8 cellular contexts compared by ENCODE assay signal in the genomic region with DNA sequence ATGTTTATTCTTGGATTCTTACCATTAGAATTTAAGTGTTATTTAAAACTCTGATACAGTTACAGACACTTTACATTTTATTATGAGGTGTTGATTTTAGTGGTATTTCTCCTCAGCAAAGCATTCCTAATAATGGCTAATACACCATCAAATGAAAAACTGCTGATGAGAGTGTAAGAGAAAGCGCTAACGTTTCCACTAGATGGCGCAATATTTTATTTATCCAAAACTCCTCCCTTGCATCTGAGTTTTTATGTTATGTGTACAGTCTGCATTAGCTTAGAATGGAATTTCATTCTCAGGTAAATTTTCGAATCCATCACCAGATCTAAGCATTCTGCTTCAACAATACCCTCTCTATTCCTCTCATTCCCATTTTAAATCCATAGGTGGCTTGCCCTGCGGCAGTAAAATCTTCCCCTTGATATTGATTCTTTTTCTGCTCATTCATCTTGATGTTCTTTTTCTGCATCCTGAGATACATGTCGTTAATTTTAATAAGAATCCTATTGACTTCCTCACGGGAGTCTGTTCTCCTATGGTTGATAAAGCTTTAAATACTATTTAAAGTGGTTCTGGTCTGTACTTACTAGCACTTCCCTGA. TPM values are rescaled to one million over a fixed set of nuclear protein-coding genes. Genes with fewer than 3 reads are reported as not detected.
DNase-seq lines count a peak whose midpoint lies in the region; ATAC-seq, FAIRE-seq and TF ChIP-seq lines count a peak whose summit lies in the region.

No MANE protein-coding gene starts in this region.

- intact Hi-C loops in heart right ventricle (cut with DNase I) = loop anchor here in 4 of 10 donors (1.0 to 10.0 kb wide), 4 partner anchors 17 to 285 kb away; a partner anchor contains a TSS

- H3K27me3 ChIP-seq in heart right ventricle (no peaks in the 10 kb centered on the region), small intestine (ENCODE audit: control insufficient read depth in 2 of 2, insufficient read depth in 2 of 2, low read length in 2 of 2) (no peaks in the 10 kb centered on the region), MG63 (no peaks in the 10 kb centered on the region)

- DNase-seq in AG08395 (ENCODE audit: low spot score) (peak; percentile 50), GM12892 (ENCODE audit: insufficient read length) (no peak), NCI-H1105 treated with DMSO at 0.1 percent for 48 hours (lab: John Stamatoyannopoulos, UW) (peak; percentile 70), heart right ventricle (peak in 1 of 2 donors; percentile 11), small intestine (peak; percentile 55), MG63 (no peak)

- TF ChIP-seq CTCF in VCaP (conservative IDR thresholded peaks at IDR 0.05) (peak; percentile 79), heart right ventricle (IDR thresholded peaks at IDR 0.05) (peak; percentile 31 to 82 (median 72))

- ATAC-seq in HG02763 (IDR thresholded peaks at IDR 0.05; ENCODE audit: unreplicated experiment) (peak; percentile 74), heart right ventricle (peak in 5 of 8 donors; percentile 50 to 79 (median 73))

- H3K4me1 ChIP-seq in heart right ventricle = peaks cover 0 to 4% (median 0%) of the 10 kb centered on the region in 9 donors
- H3K4me1 ChIP-seq in small intestine (ENCODE audit: control insufficient read depth in 2 of 2, insufficient read depth in 1 of 2, low read depth in 1 of 2, low read length in 1 of 2) = no peaks in the 10 kb centered on the region

- H3K4me3 ChIP-seq in heart right ventricle (no peak overlapping the region), small intestine (ENCODE audit: low read depth in 1 of 2, low read length in 2 of 2) (no peak overlapping the region), MG63 (no peak overlapping the region)

- H3K9me3 ChIP-seq in heart right ventricle (no peaks in the 10 kb centered on the region), small intestine (ENCODE audit: control insufficient read depth, low read depth) (no peaks in the 10 kb centered on the region), MG63 (no peaks in the 10 kb centered on the region)

- TF ChIP-seq POLR2A in GM12892 (IDR thresholded peaks at IDR 0.05; ENCODE audit: low read depth, low read length) = no peak

- H3K36me3 ChIP-seq in heart right ventricle (no peaks in the 10 kb centered on the region), small intestine (ENCODE audit: control insufficient read depth in 2 of 2, insufficient read depth in 2 of 2, low read length in 2 of 2) (no peaks in the 10 kb centered on the region), MG63 (no peaks in the 10 kb centered on the region)

- FAIRE-seq in GM12892 (lab: Jason Lieb, UNC) (peak; percentile 88), small intestine (lab: Jason Lieb, UNC) (peak; percentile 91)

- 13% methylated on average over 7 of the region's 7 CpGs for WGBS in heart right ventricle, 2 donors
- 12 to 19% (median 13%) methylated on average over 7 of the region's 7 CpGs for WGBS in small intestine, 3 donors

- H3K27ac ChIP-seq in VCaP (peak overlapping the region; percentile 10; the same call in 1 of the 2 replicates), heart right ventricle (no peak overlapping the region), small intestine (ENCODE audit: low read depth in 1 of 2, low read length in 1 of 2) (no peak overlapping the region)

RNA-seq across cellular contexts. Expression of a gene that starts 53.9 kb away (rescaled TPM):
- polyA plus RNA-seq in GM12892 (2012; ENCODE audit: missing spikeins) = 58.2 TPM
- 10 to 100 TPM; 39.8 to 55.3 (median 44.3) TPM for total RNA-seq in heart right ventricle
- polyA plus RNA-seq in heart right ventricle (10 to 100 TPM; 39.7 to 40.3 TPM), small intestine (10 to 100 TPM; 26.6 to 31.4 (median 29.2) TPM)
- total RNA-seq in MG63 (2014; rRNA removed; shearing (Covaris generic); ENCODE audit: low replicate concordance) = 75.7 and 79.7 TPM in 2 replicates

RNA-seq across cellular contexts. Expression of a gene that starts 54.1 kb away (rescaled TPM):
- polyA plus RNA-seq in GM12892 (2012; ENCODE audit: missing spikeins) = 3.7 TPM
- 1 to 10 TPM in 7 of 10 donors, under 1 TPM in 3; 0.57 to 2.0 (median 1.7) TPM for total RNA-seq in heart right ventricle
- polyA plus RNA-seq in heart right ventricle (1 to 10 TPM in 1 of 2 donors, under 1 TPM in 1; 0.54 to 6.6 TPM), small intestine (1 to 10 TPM in 2 of 3 donors, not detected in 1; 1.0 to 1.1 TPM)
- 0.59 and 1.4 TPM in 2 replicates for total RNA-seq in MG63 (2014; rRNA removed; shearing (Covaris generic); ENCODE audit: low replicate concordance)

Comparison
In these comparisons a context has a peak if more than half of its experiments do, and no peak if none do; other contexts are left out.
1. DNase-seq: peak in AG08395 (single experiment), NCI-H1105 treated with DMSO at 0.1 percent for 48 hours (single experiment) and small intestine (single experiment); none in GM12892 (single experiment) and MG63 (single experiment).